In genomic region chr17:32929588-32929987, GRCh38 we compare ENCODE assay signal across 15 cellular contexts. TPM values are rescaled to one million over a fixed set of nuclear protein-coding genes. Genes with fewer than 3 reads are reported as not detected.
DNase-seq lines count a peak whose midpoint lies in the region; ATAC-seq and TF ChIP-seq lines count a peak whose summit lies in the region.
"Had no signal": no experiment of that assay in that cellular context is flagged by ENCODE, and none has a peak within 500 bp of the region (broad histone marks: within the 10 kb centered on the region; RNA-seq: fewer than 3 reads in every experiment).

No MANE protein-coding gene starts in this region.

- H2BK15ac ChIP-seq in mesenchymal stem cell (ENCODE audit: low read depth, poor library complexity, severe bottlenecking), result no peak overlapping the region

- no peak overlapping the region for H2BK5ac ChIP-seq in mesenchymal stem cell (ENCODE audit: low read depth, low read length, poor library complexity, severe bottlenecking)

- H3K9me3 ChIP-seq in HUES64 (ENCODE audit: insufficient read depth, low read depth, low read length) (no peaks in the 10 kb centered on the region), mesenchymal stem cell (ENCODE audit: control insufficient read depth, low read length) (no peaks in the 10 kb centered on the region), thoracic aorta (no peaks in the 10 kb centered on the region), T-helper 17 cell (ENCODE audit: control insufficient read depth, low read length, poor library complexity, severe bottlenecking) (no peaks in the 10 kb centered on the region)
- H3K9me3 ChIP-seq: right atrium auricular region had no signal

- no peak overlapping the region for H4K8ac ChIP-seq in mesenchymal stem cell (ENCODE audit: low read length)

- no peak overlapping the region for H3K27ac Mint-ChIP-seq in T-helper 17 cell
- H3K27ac Mint-ChIP-seq: activated CD4-positive, alpha-beta T cell treated with anti-CD3 and anti-CD28 coated beads for 36 hours; immature natural killer cell had no signal

- no peak overlapping the region for H3K9ac ChIP-seq in HUES64 (ENCODE audit: low read depth, low read length)
- peak overlapping the region; percentile 89 for H3K9ac ChIP-seq in mesenchymal stem cell (ENCODE audit: low read length)

- H3K36me3 Mint-ChIP-seq in T-helper 17 cell (ENCODE audit: low read depth), result peaks cover 2% of the 10 kb centered on the region
- H3K36me3 Mint-ChIP-seq: immature natural killer cell had no signal

- peaks cover 12% of the 10 kb centered on the region for H3K4me1 ChIP-seq in HUES64 (ENCODE audit: insufficient read depth, low read length)
- peaks cover 12% of the 10 kb centered on the region for H3K4me1 ChIP-seq in mesenchymal stem cell (ENCODE audit: control insufficient read depth, insufficient read depth, low read depth, low read length)
- peaks cover 8 to 21% of the 10 kb centered on the region in 2 donors for H3K4me1 ChIP-seq in thoracic aorta (ENCODE audit: control insufficient read depth in 1 of 2, low read depth in 2 of 2)

- H4K91ac ChIP-seq in mesenchymal stem cell (ENCODE audit: low read length), result no peak overlapping the region

- H3K23ac ChIP-seq in mesenchymal stem cell (ENCODE audit: low read length in 2 of 2), result no peak overlapping the region

- no peak for DNase-seq in choroid plexus epithelial cell (ENCODE audit: low read depth)
- no peak for DNase-seq in mesenchymal stem cell
- DNase-seq in thoracic aorta (ENCODE audit: low spot score), result no peak
- no peak for DNase-seq in T-helper 17 cell
- DNase-seq: activated CD4-positive, alpha-beta T cell treated with anti-CD3 and anti-CD28 coated beads for 36 hours; central memory CD4-positive, alpha-beta T cell; immature natural killer cell; NCI-H1092; NCI-H345; T-helper 1 cell had no signal

- peaks cover 11% of the 10 kb centered on the region; the same call in 1 of the 2 replicates for H3K27me3 ChIP-seq in HUES64 (ENCODE audit: insufficient read depth, low read length)
- H3K27me3 ChIP-seq in mesenchymal stem cell (ENCODE audit: control insufficient read depth in 1 of 2, insufficient read depth in 1 of 2, low read length in 2 of 2), result no peaks in the 10 kb centered on the region
- no peaks in the 10 kb centered on the region for H3K27me3 ChIP-seq in thoracic aorta (replicated peaks; ENCODE audit: insufficient read depth)
- H3K27me3 ChIP-seq: right atrium auricular region had no signal

- H3K4ac ChIP-seq in mesenchymal stem cell (ENCODE audit: low read depth in 1 of 2, low read length in 2 of 2), result peak overlapping the region in 1 of 2 experiments; percentile 6

- peaks cover 60% of the 10 kb centered on the region for H3K27me3 Mint-ChIP-seq in T-helper 17 cell

- ATAC-seq in thoracic aorta (ENCODE audit: insufficient number of reproducible peaks, low FRiP score, low read depth) (no peak), GM19463 (IDR thresholded peaks at IDR 0.05; ENCODE audit: unreplicated experiment) (no peak), T-helper 17 cell (no peak), GM19023 (IDR thresholded peaks at IDR 0.05; ENCODE audit: unreplicated experiment) (no peak)
- ATAC-seq: activated CD4-positive, alpha-beta T cell treated with anti-CD3 and anti-CD28 coated beads for 36 hours had no signal

- peak overlapping the region; percentile 34 to 67 for H3K18ac ChIP-seq in mesenchymal stem cell (ENCODE audit: low read depth in 1 of 2, low read length in 2 of 2)

- WGBS in HUES64, result 40% methylated on average over 2 of the region's 2 CpGs
- 34% methylated on average over 2 of the region's 2 CpGs for WGBS in mesenchymal stem cell

- no peak overlapping the region for H2BK12ac ChIP-seq in mesenchymal stem cell (ENCODE audit: low read length in 2 of 2)

- no peak overlapping the region for H3K14ac ChIP-seq in mesenchymal stem cell (ENCODE audit: low read length in 2 of 2)

- peak overlapping the region; percentile 69 for H3K4me2 ChIP-seq in mesenchymal stem cell (ENCODE audit: low read length, poor library complexity, severe bottlenecking)

- H3K36me3 ChIP-seq in HUES64 (ENCODE audit: insufficient read depth, low read length), result peaks cover 33% of the 10 kb centered on the region
- H3K36me3 ChIP-seq in mesenchymal stem cell (ENCODE audit: control insufficient read depth in 1 of 2, insufficient read depth in 2 of 2, low read depth in 1 of 2, low read length in 2 of 2), result peaks cover 17 to 34% of the 10 kb centered on the region in 2 experiments
- H3K36me3 ChIP-seq in thoracic aorta, result peaks cover 18% of the 10 kb centered on the region

- H2AK5ac ChIP-seq in mesenchymal stem cell (ENCODE audit: low read length, severe bottlenecking), result no peak overlapping the region

- H3K79me1 ChIP-seq in mesenchymal stem cell (replicated peaks; ENCODE audit: low read length, poor library complexity, severe bottlenecking), result peaks cover 19% of the 10 kb centered on the region

- H3K4me3 Mint-ChIP-seq in T-helper 17 cell, result no peak overlapping the region
- H3K4me3 Mint-ChIP-seq: activated CD4-positive, alpha-beta T cell treated with anti-CD3 and anti-CD28 coated beads for 36 hours; immature natural killer cell had no signal

- no peak overlapping the region for H2BK120ac ChIP-seq in mesenchymal stem cell (ENCODE audit: low read depth, low read length)

- H2AFZ ChIP-seq in mesenchymal stem cell (ENCODE audit: low read depth, low read length), result no peak overlapping the region

- H3K4me3 ChIP-seq in HUES64 (ENCODE audit: low read length), result peak overlapping the region; percentile 60
- peak overlapping the region; percentile 68 for H3K4me3 ChIP-seq in choroid plexus epithelial cell (ENCODE audit: low read depth, low read length)
- peak overlapping the region in 1 of 2 experiments; percentile 83 for H3K4me3 ChIP-seq in mesenchymal stem cell (ENCODE audit: insufficient read depth in 1 of 2, low read depth in 1 of 2, low read length in 2 of 2)
- H3K4me3 ChIP-seq in thoracic aorta, result peak overlapping the region; percentile 85

- no peaks in the 10 kb centered on the region for H3K4me1 Mint-ChIP-seq in T-helper 17 cell
- H3K4me1 Mint-ChIP-seq: activated CD4-positive, alpha-beta T cell treated with anti-CD3 and anti-CD28 coated beads for 36 hours; immature natural killer cell had no signal

- TF ChIP-seq CTCF in choroid plexus epithelial cell (conservative IDR thresholded peaks at IDR 0.05; ENCODE audit: low read depth, low read length) (no peak), thoracic aorta (IDR thresholded peaks at IDR 0.05) (no peak)

- H3K27ac ChIP-seq in HUES64 (ENCODE audit: low read depth, low read length), result no peak overlapping the region
- H3K27ac ChIP-seq in mesenchymal stem cell (ENCODE audit: low read length, poor library complexity, severe bottlenecking), result no peak overlapping the region
- H3K27ac ChIP-seq in thoracic aorta, result no peak overlapping the region

RNA-seq across cellular contexts. Expression of gene TMEM98, which starts 1.6 kb away (rescaled TPM):
- 84.3 TPM for polyA plus RNA-seq in HUES64 (2013, experiment 1 of 2)
- polyA plus RNA-seq in HUES64 (2013, experiment 2 of 2), result 91.4 TPM
- polyA plus RNA-seq in mesenchymal stem cell (2013, experiment 1 of 2), result 51.4 TPM
- polyA plus RNA-seq in mesenchymal stem cell (2013, experiment 2 of 2), result 53.0 TPM
- 10 to 100 TPM; 85.3 to 87.1 TPM for total RNA-seq in thoracic aorta
- not detected for total RNA-seq in T-helper 17 cell
- total RNA-seq: mononuclear cell had no signal
- polyA plus RNA-seq: immature natural killer cell had no signal

RNA-seq across cellular contexts. Expression of gene MYO1D, which starts 52.7 kb away (rescaled TPM):
- 14.0 TPM for polyA plus RNA-seq in HUES64 (2013, experiment 1 of 2)
- 11.7 TPM for polyA plus RNA-seq in HUES64 (2013, experiment 2 of 2)
- polyA plus RNA-seq in mesenchymal stem cell (2013, experiment 1 of 2), result 5.0 TPM
- 5.5 TPM for polyA plus RNA-seq in mesenchymal stem cell (2013, experiment 2 of 2)
- total RNA-seq in thoracic aorta, result 100 to 1,000 TPM; 257 to 370 TPM
- total RNA-seq in T-helper 17 cell, result 10 to 100 TPM in 1 of 2 donors, 1 to 10 TPM in 1; 9.1 to 12.4 TPM

Comparison
In these comparisons a context has a peak if more than half of its experiments do, and no peak if none do; other contexts are left out.
1. RNA of gene TMEM98, which starts 1.6 kb away (total RNA-seq): 85.3 to 87.1 TPM in thoracic aorta; not detected in T-helper 17 cell; every median in the first group is over 10 times any median in the second.
2. RNA of gene MYO1D, which starts 52.7 kb away (total RNA-seq): 257 to 370 TPM in thoracic aorta; 9.1 to 12.4 TPM in T-helper 17 cell; every median in the first group is over 10 times any median in the second.